14 cellular contexts compared by ENCODE assay signal in the genomic region with DNA sequence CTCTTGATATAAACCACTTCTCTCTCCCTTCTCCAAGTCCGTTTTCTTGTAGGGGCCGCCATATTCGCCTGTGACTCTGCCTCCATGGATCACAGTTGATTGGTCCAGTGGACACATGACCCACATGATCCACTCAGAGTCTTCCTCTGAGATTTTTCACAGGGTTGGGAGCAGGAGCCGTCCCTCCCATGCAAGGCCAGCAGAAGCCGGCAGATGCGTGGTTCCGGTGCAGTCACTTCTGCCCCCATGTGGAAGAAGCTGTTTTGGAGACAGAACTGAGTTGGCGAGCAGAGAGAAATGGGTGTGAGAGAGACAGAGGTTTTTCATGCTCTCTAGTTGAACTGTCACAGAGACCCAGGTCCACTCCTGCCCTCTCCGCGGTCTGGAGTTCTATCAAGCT.
DNase-seq lines count a peak whose midpoint lies in the region; ATAC-seq and TF ChIP-seq lines count a peak whose summit lies in the region.
"Had no signal": no experiment of that assay in that cellular context is flagged by ENCODE, and none has a peak within 500 bp of the region (broad histone marks: within the 10 kb centered on the region; RNA-seq: fewer than 3 reads in every experiment).

No MANE protein-coding gene starts in this region.

- ATAC-seq in GM21576 (IDR thresholded peaks at IDR 0.05; ENCODE audit: unreplicated experiment) (no peak), GM18498 (IDR thresholded peaks at IDR 0.05; ENCODE audit: unreplicated experiment) (no peak), GM21390 (IDR thresholded peaks at IDR 0.05; ENCODE audit: unreplicated experiment) (no peak)
- ATAC-seq: activated T-cell treated with anti-CD3 and anti-CD28 coated beads, Interleukin-2, amount 50 U/mL, for 72 hours had no signal

- H3K27me3 ChIP-seq in SK-N-SH (ENCODE audit: insufficient read depth): peaks cover 33% of the 10 kb centered on the region
- H3K27me3 ChIP-seq: right atrium auricular region had no signal

- H3K4me3 Mint-ChIP-seq in activated naive CD4-positive, alpha-beta T cell treated with anti-CD3 and anti-CD28 coated beads, Interleukin-2, amount 50 U/mL, for 24 hours: no peak overlapping the region
- no peak overlapping the region for H3K4me3 Mint-ChIP-seq in type B pancreatic cell
- H3K4me3 Mint-ChIP-seq: activated T-cell treated with anti-CD3 and anti-CD28 coated beads, Interleukin-2, amount 50 U/mL, for 72 hours; central memory CD8-positive, alpha-beta T cell; mesothelial cell of epicardium had no signal

- H3K36me3 ChIP-seq in SK-N-SH (replicated peaks in 1 of 2; ENCODE audit: control insufficient read depth in 1 of 2, insufficient read depth in 2 of 2, low read length in 1 of 2): no peaks in the 10 kb centered on the region
- H3K36me3 ChIP-seq: right atrium auricular region had no signal

- no peak for TF ChIP-seq EP300 in SK-N-SH (IDR thresholded peaks at IDR 0.05; ENCODE audit: borderline replicate concordance in 1 of 2, low read depth in 1 of 2, low read length in 1 of 2)

- peak; percentile 35 for TF ChIP-seq CTCF in SK-N-SH (IDR thresholded peaks at IDR 0.05)
- peak; percentile 45 for TF ChIP-seq CTCF in fibroblast of pulmonary artery (IDR thresholded peaks at IDR 0.05; ENCODE audit: low read length, missing control alignments)
- TF ChIP-seq CTCF in type B pancreatic cell (conservative IDR thresholded peaks at IDR 0.05): peak; percentile 22

- peak overlapping the region; percentile 66 for H3K27ac Mint-ChIP-seq in activated naive CD4-positive, alpha-beta T cell treated with anti-CD3 and anti-CD28 coated beads, Interleukin-2, amount 50 U/mL, for 24 hours
- H3K27ac Mint-ChIP-seq in type B pancreatic cell: no peak overlapping the region
- H3K27ac Mint-ChIP-seq: activated T-cell treated with anti-CD3 and anti-CD28 coated beads, Interleukin-2, amount 50 U/mL, for 72 hours; mesothelial cell of epicardium had no signal

- H3K4me3 ChIP-seq in SK-N-SH (ENCODE audit: low read depth in 2 of 2, low read length in 1 of 2): no peak overlapping the region
- H3K4me3 ChIP-seq in fibroblast of pulmonary artery (replicated peaks; ENCODE audit: low read depth, low read length): no peak overlapping the region
- H3K4me3 ChIP-seq: right atrium auricular region had no signal

- no peak for DNase-seq in activated naive CD4-positive, alpha-beta T cell treated with anti-CD3 and anti-CD28 coated beads, Interleukin-2, amount 50 U/mL, for 16 hours
- DNase-seq in SK-N-SH (no peak), fibroblast of pulmonary artery (ENCODE audit: low read depth) (peak; percentile 57), type B pancreatic cell (ENCODE audit: extremely low spot score, unreplicated experiment) (no peak)
- DNase-seq: activated T-cell treated with anti-CD3 and anti-CD28 coated beads, Interleukin-2, amount 50 U/mL, for 72 hours; NCI-H1436 treated with DMSO at 0.1 percent for 48 hours had no signal

- H3K9ac ChIP-seq in SK-N-SH: no peak overlapping the region

- H3K9me2 ChIP-seq in SK-N-SH: no peaks in the 10 kb centered on the region

- H4K20me1 ChIP-seq in SK-N-SH (ENCODE audit: insufficient read depth): no peaks in the 10 kb centered on the region

- CTCF ChIA-PET in SK-N-SH (lab: Yijun Ruan, JAX): interaction anchor here (1.0 to 1.3 kb wide), 4 partner anchors 12 to 45 kb away, joined by 3 to 5 read pairs (median 4); no protein-coding TSS in a partner anchor

- peaks cover 15% of the 10 kb centered on the region for H3K27me3 Mint-ChIP-seq in activated naive CD4-positive, alpha-beta T cell treated with anti-CD3 and anti-CD28 coated beads, Interleukin-2, amount 50 U/mL, for 24 hours
- no peaks in the 10 kb centered on the region for H3K27me3 Mint-ChIP-seq in type B pancreatic cell

- no peaks in the 10 kb centered on the region for H3K4me1 ChIP-seq in SK-N-SH (ENCODE audit: control insufficient read depth in 1 of 2, insufficient read depth in 2 of 2, low read depth in 1 of 2, low read length in 1 of 2)
- H3K4me1 ChIP-seq: right atrium auricular region had no signal

- no peak overlapping the region for H2AFZ ChIP-seq in SK-N-SH (ENCODE audit: low read depth)

- 34% methylated on average over 10 of the region's 10 CpGs for whole genome bisulfite sequencing in SK-N-SH (ENCODE audit: low lambda C conversion rate)

- no peak overlapping the region for H3K4me2 ChIP-seq in SK-N-SH

- no peak overlapping the region for H3K27ac ChIP-seq in SK-N-SH (ENCODE audit: low read depth in 2 of 2, low read length in 1 of 2)
- H3K27ac ChIP-seq: right atrium auricular region, VCaP had no signal

- TF ChIP-seq RAD21 in SK-N-SH (IDR thresholded peaks at IDR 0.05; ENCODE audit: low read length): peak; percentile 20; the same call in 1 of the 2 replicates

- POLR2A ChIA-PET in SK-N-SH (lab: Yijun Ruan, JAX): no interaction called here

- no peaks in the 10 kb centered on the region for H3K9me3 Mint-ChIP-seq in activated naive CD4-positive, alpha-beta T cell treated with anti-CD3 and anti-CD28 coated beads, Interleukin-2, amount 50 U/mL, for 24 hours
- peaks cover 5% of the 10 kb centered on the region for H3K9me3 Mint-ChIP-seq in type B pancreatic cell
- H3K9me3 Mint-ChIP-seq: central memory CD8-positive, alpha-beta T cell had no signal

- peaks cover 12% of the 10 kb centered on the region for H3K4me1 Mint-ChIP-seq in activated naive CD4-positive, alpha-beta T cell treated with anti-CD3 and anti-CD28 coated beads, Interleukin-2, amount 50 U/mL, for 24 hours
- H3K4me1 Mint-ChIP-seq in type B pancreatic cell (ENCODE audit: unreplicated experiment): no peaks in the 10 kb centered on the region

- no peaks in the 10 kb centered on the region for H3F3A ChIP-seq in SK-N-SH (replicated peaks; ENCODE audit: insufficient read depth)

- H3K9me3 ChIP-seq in SK-N-SH: no peaks in the 10 kb centered on the region

- no peaks in the 10 kb centered on the region for H3K79me2 ChIP-seq in SK-N-SH (ENCODE audit: insufficient read depth)

- H3K36me3 Mint-ChIP-seq in activated naive CD4-positive, alpha-beta T cell treated with anti-CD3 and anti-CD28 coated beads, Interleukin-2, amount 50 U/mL, for 24 hours: no peaks in the 10 kb centered on the region
- H3K36me3 Mint-ChIP-seq in type B pancreatic cell: peaks cover 3% of the 10 kb centered on the region
- H3K36me3 Mint-ChIP-seq: mesothelial cell of epicardium had no signal

TF ChIP-seq in SK-N-SH, 30 proteins besides CTCF, POLR2A, EP300 and RAD21:
- no peak for TF ChIP-seq RXRA (IDR thresholded peaks at IDR 0.05; ENCODE audit: borderline replicate concordance, low read depth)
- TF ChIP-seq RFX5 (IDR thresholded peaks at IDR 0.05; ENCODE audit: low read length): no peak
- TF ChIP-seq, protein P1, sequence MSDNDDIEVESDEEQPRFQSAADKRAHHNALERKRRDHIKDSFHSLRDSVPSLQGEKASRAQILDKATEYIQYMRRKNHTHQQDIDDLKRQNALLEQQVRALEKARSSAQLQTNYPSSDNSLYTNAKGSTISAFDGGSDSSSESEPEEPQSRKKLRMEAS (IDR thresholded peaks at IDR 0.05; ENCODE audit: low read depth): no peak
- TF ChIP-seq RCOR1 (IDR thresholded peaks at IDR 0.05; ENCODE audit: low read length): no peak
- TF ChIP-seq TAF1 (IDR thresholded peaks at IDR 0.05; ENCODE audit: borderline replicate concordance, low read depth, low read length): no peak
- TF ChIP-seq GATA2 (CRISPR knock-in tag; IDR thresholded peaks at IDR 0.05): no peak
- TF ChIP-seq NRF1 (IDR thresholded peaks at IDR 0.05; ENCODE audit: low read depth, low read length): no peak
- TF ChIP-seq, protein P2, sequence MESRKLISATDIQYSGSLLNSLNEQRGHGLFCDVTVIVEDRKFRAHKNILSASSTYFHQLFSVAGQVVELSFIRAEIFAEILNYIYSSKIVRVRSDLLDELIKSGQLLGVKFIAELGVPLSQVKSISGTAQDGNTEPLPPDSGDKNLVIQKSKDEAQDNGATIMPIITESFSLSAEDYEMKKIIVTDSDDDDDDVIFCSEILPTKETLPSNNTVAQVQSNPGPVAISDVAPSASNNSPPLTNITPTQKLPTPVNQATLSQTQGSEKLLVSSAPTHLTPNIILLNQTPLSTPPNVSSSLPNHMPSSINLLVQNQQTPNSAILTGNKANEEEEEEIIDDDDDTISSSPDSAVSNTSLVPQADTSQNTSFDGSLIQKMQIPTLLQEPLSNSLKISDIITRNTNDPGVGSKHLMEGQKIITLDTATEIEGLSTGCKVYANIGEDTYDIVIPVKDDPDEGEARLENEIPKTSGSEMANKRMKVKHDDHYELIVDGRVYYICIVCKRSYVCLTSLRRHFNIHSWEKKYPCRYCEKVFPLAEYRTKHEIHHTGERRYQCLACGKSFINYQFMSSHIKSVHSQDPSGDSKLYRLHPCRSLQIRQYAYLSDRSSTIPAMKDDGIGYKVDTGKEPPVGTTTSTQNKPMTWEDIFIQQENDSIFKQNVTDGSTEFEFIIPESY (IDR thresholded peaks at IDR 0.05; ENCODE audit: borderline replicate concordance, low read depth): no peak
- TF ChIP-seq JUND (IDR thresholded peaks at IDR 0.05): no peak
